Comparison of ENCODE assay signal across 19 cellular contexts in the genomic region with DNA sequence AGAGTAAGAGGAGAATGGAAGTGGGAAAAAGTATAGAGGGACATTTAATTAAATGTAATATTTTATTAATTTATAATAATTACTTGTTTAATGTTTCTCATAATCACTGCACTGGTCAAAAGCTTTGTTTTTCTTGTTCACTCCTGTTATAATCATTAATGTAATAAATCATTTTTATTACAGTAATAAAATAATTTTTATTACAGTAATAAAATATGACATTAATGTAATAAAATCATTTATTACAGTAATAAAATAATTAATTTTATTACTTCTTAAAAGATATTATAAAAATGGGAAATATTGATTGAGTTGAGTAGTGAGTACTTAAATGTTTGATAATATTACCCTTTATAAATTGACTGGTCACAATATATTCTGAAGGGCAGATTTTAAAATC.
DNase-seq lines count a peak whose midpoint lies in the region; ATAC-seq, FAIRE-seq and TF ChIP-seq lines count a peak whose summit lies in the region.
"Had no signal": no experiment of that assay in that cellular context is flagged by ENCODE, and none has a peak within 500 bp of the region (broad histone marks: within the 10 kb centered on the region; RNA-seq: fewer than 3 reads in every experiment).

No MANE protein-coding gene starts in this region.

- H3K36me3 ChIP-seq in small intestine (ENCODE audit: control insufficient read depth in 2 of 2, insufficient read depth in 2 of 2, low read length in 2 of 2), result no peaks in the 10 kb centered on the region
- H3K36me3 ChIP-seq: HAP-1 had no signal

- intact Hi-C loops in left colon (cut with DNase I, micrococcal nuclease), result no loop called here

- no peak for TF ChIP-seq CTCF in WTC11 (IDR thresholded peaks at IDR 0.05)
- TF ChIP-seq CTCF in coronary artery (IDR thresholded peaks at IDR 0.05), result no peak

- no peaks in the 10 kb centered on the region for H3K4me1 ChIP-seq in small intestine (ENCODE audit: control insufficient read depth in 2 of 2, insufficient read depth in 1 of 2, low read depth in 1 of 2, low read length in 1 of 2)

- H3K4me1 Mint-ChIP-seq in WTC11, result peaks cover 19% of the 10 kb centered on the region
- H3K4me1 Mint-ChIP-seq: CD4-positive, alpha-beta memory T cell had no signal

- no peak overlapping the region for H3K4me3 Mint-ChIP-seq in WTC11
- H3K4me3 Mint-ChIP-seq: CD4-positive, alpha-beta memory T cell; HFFc6 had no signal

- no peaks in the 10 kb centered on the region for H3K36me3 Mint-ChIP-seq in WTC11
- H3K36me3 Mint-ChIP-seq: CD4-positive, alpha-beta memory T cell had no signal

- CTCF ChIA-PET in WTC11 (lab: Charles Lee), result interaction anchor here (0.6 kb wide), 1 partner anchor 186 kb away, joined by 4 read pairs; no protein-coding TSS in a partner anchor

- no peaks in the 10 kb centered on the region for H3K27me3 Mint-ChIP-seq in WTC11 (ENCODE audit: low read depth)
- H3K27me3 Mint-ChIP-seq: CD4-positive, alpha-beta memory T cell had no signal

- H3K27ac ChIP-seq in small intestine (ENCODE audit: low read depth in 1 of 2, low read length in 1 of 2), result no peak overlapping the region
- no peak overlapping the region for H3K27ac ChIP-seq in coronary artery

- POLR2A ChIA-PET in WTC11 (lab: Charles Lee), result no interaction called here

- FAIRE-seq in G401.6 (lab: Jason Lieb, UNC) (peak; percentile 87), frontal cortex (lab: Jason Lieb, UNC) (peak; percentile 98), small intestine (lab: Jason Lieb, UNC) (peak; percentile 90)
- FAIRE-seq: GM12892, H54 had no signal

- H3K27me3 ChIP-seq in small intestine (ENCODE audit: control insufficient read depth in 2 of 2, insufficient read depth in 2 of 2, low read length in 2 of 2), result peaks cover 0 to 2% of the 10 kb centered on the region in 2 donors

- H3K9me3 Mint-ChIP-seq in WTC11, result peaks cover 9% of the 10 kb centered on the region

- DNase-seq in WTC11 (ENCODE audit: low spot score) (no peak), frontal cortex (ENCODE audit: low spot score in 2 of 2) (no peak), small intestine (peak; percentile 63), left colon (no peak), coronary artery (ENCODE audit: low spot score) (no peak), OCI-M1 (lab: John Stamatoyannopoulos, UW) (no peak)
- DNase-seq: 8988T; C1 segment of cervical spinal cord; Calu3; CD4-positive, alpha-beta memory T cell; COR-L47; DMS53; DMS79 treated with DMSO at 0.1 percent for 48 hours; GOT3; HFFc6 had no signal

- H3K9me3 ChIP-seq in small intestine (ENCODE audit: control insufficient read depth, low read depth), result no peaks in the 10 kb centered on the region
- H3K9me3 ChIP-seq: HAP-1 had no signal

- no peak for ATAC-seq in WTC11
- ATAC-seq in left colon, result no peak

- H3K27ac Mint-ChIP-seq in WTC11, result no peak overlapping the region
- H3K27ac Mint-ChIP-seq: CD4-positive, alpha-beta memory T cell; HFFc6 had no signal

- no peak overlapping the region for H3K4me3 ChIP-seq in small intestine (ENCODE audit: low read depth in 1 of 2, low read length in 2 of 2)
- H3K4me3 ChIP-seq in coronary artery, result no peak overlapping the region
- H3K4me3 ChIP-seq: HAP-1 had no signal

TF ChIP-seq in WTC11, 78 proteins besides CTCF, POLR2A, EP300 and RAD21:
- peak; percentile 85 for TF ChIP-seq HMGA2 (CRISPR knock-in tag; IDR thresholded peaks at IDR 0.05)
- TF ChIP-seq, protein P1, sequence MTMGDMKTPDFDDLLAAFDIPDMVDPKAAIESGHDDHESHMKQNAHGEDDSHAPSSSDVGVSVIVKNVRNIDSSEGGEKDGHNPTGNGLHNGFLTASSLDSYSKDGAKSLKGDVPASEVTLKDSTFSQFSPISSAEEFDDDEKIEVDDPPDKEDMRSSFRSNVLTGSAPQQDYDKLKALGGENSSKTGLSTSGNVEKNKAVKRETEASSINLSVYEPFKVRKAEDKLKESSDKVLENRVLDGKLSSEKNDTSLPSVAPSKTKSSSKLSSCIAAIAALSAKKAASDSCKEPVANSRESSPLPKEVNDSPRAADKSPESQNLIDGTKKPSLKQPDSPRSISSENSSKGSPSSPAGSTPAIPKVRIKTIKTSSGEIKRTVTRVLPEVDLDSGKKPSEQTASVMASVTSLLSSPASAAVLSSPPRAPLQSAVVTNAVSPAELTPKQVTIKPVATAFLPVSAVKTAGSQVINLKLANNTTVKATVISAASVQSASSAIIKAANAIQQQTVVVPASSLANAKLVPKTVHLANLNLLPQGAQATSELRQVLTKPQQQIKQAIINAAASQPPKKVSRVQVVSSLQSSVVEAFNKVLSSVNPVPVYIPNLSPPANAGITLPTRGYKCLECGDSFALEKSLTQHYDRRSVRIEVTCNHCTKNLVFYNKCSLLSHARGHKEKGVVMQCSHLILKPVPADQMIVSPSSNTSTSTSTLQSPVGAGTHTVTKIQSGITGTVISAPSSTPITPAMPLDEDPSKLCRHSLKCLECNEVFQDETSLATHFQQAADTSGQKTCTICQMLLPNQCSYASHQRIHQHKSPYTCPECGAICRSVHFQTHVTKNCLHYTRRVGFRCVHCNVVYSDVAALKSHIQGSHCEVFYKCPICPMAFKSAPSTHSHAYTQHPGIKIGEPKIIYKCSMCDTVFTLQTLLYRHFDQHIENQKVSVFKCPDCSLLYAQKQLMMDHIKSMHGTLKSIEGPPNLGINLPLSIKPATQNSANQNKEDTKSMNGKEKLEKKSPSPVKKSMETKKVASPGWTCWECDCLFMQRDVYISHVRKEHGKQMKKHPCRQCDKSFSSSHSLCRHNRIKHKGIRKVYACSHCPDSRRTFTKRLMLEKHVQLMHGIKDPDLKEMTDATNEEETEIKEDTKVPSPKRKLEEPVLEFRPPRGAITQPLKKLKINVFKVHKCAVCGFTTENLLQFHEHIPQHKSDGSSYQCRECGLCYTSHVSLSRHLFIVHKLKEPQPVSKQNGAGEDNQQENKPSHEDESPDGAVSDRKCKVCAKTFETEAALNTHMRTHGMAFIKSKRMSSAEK (CRISPR knock-in tag; IDR thresholded peaks at IDR 0.05; ENCODE audit: borderline replicate concordance), result no peak
- TF ChIP-seq, protein P2, sequence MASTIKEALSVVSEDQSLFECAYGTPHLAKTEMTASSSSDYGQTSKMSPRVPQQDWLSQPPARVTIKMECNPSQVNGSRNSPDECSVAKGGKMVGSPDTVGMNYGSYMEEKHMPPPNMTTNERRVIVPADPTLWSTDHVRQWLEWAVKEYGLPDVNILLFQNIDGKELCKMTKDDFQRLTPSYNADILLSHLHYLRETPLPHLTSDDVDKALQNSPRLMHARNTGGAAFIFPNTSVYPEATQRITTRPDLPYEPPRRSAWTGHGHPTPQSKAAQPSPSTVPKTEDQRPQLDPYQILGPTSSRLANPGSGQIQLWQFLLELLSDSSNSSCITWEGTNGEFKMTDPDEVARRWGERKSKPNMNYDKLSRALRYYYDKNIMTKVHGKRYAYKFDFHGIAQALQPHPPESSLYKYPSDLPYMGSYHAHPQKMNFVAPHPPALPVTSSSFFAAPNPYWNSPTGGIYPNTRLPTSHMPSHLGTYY (CRISPR knock-in tag; IDR thresholded peaks at IDR 0.05), result no peak
